Comparison of ENCODE assay signal across 6 cellular contexts in genomic region chr1:151147132-151147503, GRCh38. TPM values are rescaled to one million over a fixed set of nuclear protein-coding genes. Genes with fewer than 3 reads are reported as not detected.
A peak's percentile ranks its signal among the peaks of the same experiment; 100 is the strongest.
DNase-seq lines count a peak whose midpoint lies in the region; ATAC-seq and TF ChIP-seq lines count a peak whose summit lies in the region.

No MANE protein-coding gene starts in this region.

- POLR2A ChIA-PET in activated B cell treated with CpG ODN at 0.5 μM for 24 hours (lab: Charles Lee) = interaction anchor here (0.9 to 2.3 kb wide), 3 partner anchors 10 to 58 kb away, joined by 3 to 8 read pairs (median 5); partner anchors contain the start of gene TNFAIP8L2

- CTCF ChIA-PET in activated B cell treated with CpG ODN at 0.5 μM for 24 hours (lab: Charles Lee) = interaction anchor here (1.6 kb wide), 1 partner anchor 8 kb away, joined by 4 read pairs; no protein-coding TSS in a partner anchor

- 6 to 7% methylated on average over 7 of the region's 7 CpGs for WGBS in lower leg skin, 2 donors

- H3K36me3 Mint-ChIP-seq in CD14-positive monocyte (peaks cover 0 to 4% of the 10 kb centered on the region in 2 donors), activated B cell treated with CpG ODN at 0.5 μM for 24 hours (ENCODE audit: low read depth) (no peaks in the 10 kb centered on the region)

- TF ChIP-seq POLR2A in lower leg skin (IDR thresholded peaks at IDR 0.05) = no peak

- TF ChIP-seq CTCF in CD14-positive monocyte (IDR thresholded peaks at IDR 0.05) (no peak), activated B cell treated with CpG ODN at 0.5 μM for 24 hours (IDR thresholded peaks at IDR 0.05) (no peak), lower leg skin (IDR thresholded peaks at IDR 0.05) (no peak)

- DNase-seq in CD14-positive monocyte (ENCODE audit: low spot score) (no peak), activated B cell treated with CpG ODN at 0.5 μM for 24 hours (no peak), lower leg skin (ENCODE audit: low spot score in 2 of 2) (no peak), OCI-M1 (lab: John Stamatoyannopoulos, UW) (no peak), A172 (ENCODE audit: low spot score) (no peak)
- DNase-seq in stimulated activated CD4-positive, alpha-beta T cell treated with anti-CD3 and anti-CD28 coated beads, Interleukin-4, amount 100 ng/mL, for 4 hours = no peak

- intact Hi-C loops in CD14-positive monocyte (cut with micrococcal nuclease) = no loop called here
- intact Hi-C loops in activated B cell treated with CpG ODN at 0.5 μM for 24 hours (cut with micrococcal nuclease) = no loop called here
- intact Hi-C loops in lower leg skin (cut with DNase I; ENCODE audit: low total_unique reads) = no loop called here

- H3K9me3 Mint-ChIP-seq in CD14-positive monocyte (peaks cover 0 to 3% (median 0%) of the 10 kb centered on the region in 7 donors), activated B cell treated with CpG ODN at 0.5 μM for 24 hours (no peaks in the 10 kb centered on the region)

- no peak for ATAC-seq in activated B cell treated with CpG ODN at 0.5 μM for 24 hours (ENCODE audit: low read depth)

- H3K4me1 Mint-ChIP-seq in CD14-positive monocyte (peaks cover 24% of the 10 kb centered on the region), activated B cell treated with CpG ODN at 0.5 μM for 24 hours (peaks cover 18% of the 10 kb centered on the region)

- H3K27ac Mint-ChIP-seq in CD14-positive monocyte (peak overlapping the region in 3 of 7 donors; percentile 37 to 83 (median 37)), activated B cell treated with CpG ODN at 0.5 μM for 24 hours (no peak overlapping the region)

- H3K4me3 Mint-ChIP-seq in CD14-positive monocyte (peak overlapping the region; percentile 93 to 100), activated B cell treated with CpG ODN at 0.5 μM for 24 hours (peak overlapping the region; percentile 90)

- H3K27me3 Mint-ChIP-seq in CD14-positive monocyte (ENCODE audit: low read depth in 3 of 3) = peaks cover 30 to 43% (median 34%) of the 10 kb centered on the region in 3 donors
- peaks cover 7% of the 10 kb centered on the region for H3K27me3 Mint-ChIP-seq in activated B cell treated with CpG ODN at 0.5 μM for 24 hours

- peak overlapping the region; percentile 56 for H3K4me3 ChIP-seq in lower leg skin (ENCODE audit: low read depth, poor library complexity, severe bottlenecking)

RNA-seq across cellular contexts. Expression of gene SEMA6C, which starts 0.7 kb away (rescaled TPM):
- polyA plus RNA-seq in CD14-positive monocyte = 1 to 10 TPM in 1 of 2 donors, under 1 TPM in 1; 0.39 to 1.4 TPM
- total RNA-seq in activated B cell treated with CpG ODN at 0.5 μM for 24 hours (0.59 and 0.67 TPM in 2 replicates), lower leg skin (10 to 100 TPM in 2 of 4 donors, 1 to 10 TPM in 2; 9.7 to 30.4 (median 14.3) TPM)
- 2.5 and 4.4 TPM in 2 replicates for total RNA-seq in A172 (2014; rRNA removed; shearing (Covaris generic))

RNA-seq across cellular contexts. Expression of gene TNFAIP8L2, which starts 9.3 kb away (rescaled TPM):
- 100 to 1,000 TPM; 103 to 104 TPM for polyA plus RNA-seq in CD14-positive monocyte
- total RNA-seq in activated B cell treated with CpG ODN at 0.5 μM for 24 hours (8.5 and 9.3 TPM in 2 replicates), lower leg skin (1 to 10 TPM; 1.2 to 5.6 (median 3.0) TPM)
- not detected in 2 replicates for total RNA-seq in A172 (2014; rRNA removed; shearing (Covaris generic))

RNA-seq across cellular contexts. Expression of gene LYSMD1, which starts 18.6 kb away (rescaled TPM):
- polyA plus RNA-seq in CD14-positive monocyte = under 1 TPM in 1 of 2 donors, not detected in 1; 0.24 TPM
- total RNA-seq in activated B cell treated with CpG ODN at 0.5 μM for 24 hours (4.9 and 5.4 TPM in 2 replicates), lower leg skin (10 to 100 TPM in 3 of 4 donors, 1 to 10 TPM in 1; 9.2 to 16.1 (median 11.8) TPM)
- 19.6 and 21.6 TPM in 2 replicates for total RNA-seq in A172 (2014; rRNA removed; shearing (Covaris generic))

RNA-seq across cellular contexts. Expression of gene SCNM1, which starts 18.8 kb away (rescaled TPM):
- polyA plus RNA-seq in CD14-positive monocyte = 100 to 1,000 TPM; 103 to 110 TPM
- total RNA-seq in activated B cell treated with CpG ODN at 0.5 μM for 24 hours = 52.8 and 58.2 TPM in 2 replicates
- total RNA-seq in lower leg skin = 10 to 100 TPM; 24.1 to 38.8 (median 27.3) TPM
- total RNA-seq in A172 (2014; rRNA removed; shearing (Covaris generic)) = 105 and 107 TPM in 2 replicates

RNA-seq across cellular contexts. Expression of gene TMOD4, which starts 28.7 kb away (rescaled TPM):
- polyA plus RNA-seq in CD14-positive monocyte = not detected
- total RNA-seq in activated B cell treated with CpG ODN at 0.5 μM for 24 hours = 3.8 and 4.4 TPM in 2 replicates
- under 1 TPM in 1 of 4 donors, not detected in 3; 0.49 TPM for total RNA-seq in lower leg skin
- total RNA-seq in A172 (2014; rRNA removed; shearing (Covaris generic)) = 0.17 and 0.57 TPM in 2 replicates
